In genomic region chr15:57373251-57373881, GRCh38 we compare ENCODE assay signal across 29 cellular contexts. TPM values are rescaled to one million over a fixed set of nuclear protein-coding genes. Genes with fewer than 3 reads are reported as not detected.
"Had no signal": no experiment of that assay in that cellular context is flagged by ENCODE, and none has a peak within 500 bp of the region (broad histone marks: within the 10 kb centered on the region; RNA-seq: fewer than 3 reads in every experiment).

No MANE protein-coding gene starts in this region.

- FAIRE-seq: endometrium, frontal cortex had no signal

- H3K36me3 ChIP-seq: ascending aorta, breast epithelium, cardiac muscle cell, colonic mucosa had no signal

- H3K36me3 Mint-ChIP-seq: activated naive CD4-positive, alpha-beta T cell treated with anti-CD3 and anti-CD28 coated beads, Interleukin-2, amount 10 ng/mL, durations not matched to agents 7 days and 5 days; brain had no signal

- H3K4me1 ChIP-seq: ascending aorta, colonic mucosa had no signal

- H3K9me3 Mint-ChIP-seq: activated CD4-positive, alpha-beta memory T cell treated with anti-CD3 and anti-CD28 coated beads, Interleukin-2, amount 10 ng/mL, durations not matched to agents 7 days and 5 days; activated CD4-positive, alpha-beta T cell treated with anti-CD3 and anti-CD28 coated beads, Interleukin-2, amount 10 ng/mL, durations not matched to agents 24 days and 14 days; activated naive CD4-positive, alpha-beta T cell treated with anti-CD3 and anti-CD28 coated beads, Interleukin-2, amount 10 ng/mL, durations not matched to agents 7 days and 5 days; activated naive CD4-positive, alpha-beta T cell treated with anti-CD3 and anti-CD28 coated beads, Interleukin-2, amount 50 U/mL, for 72 hours; activated naive CD8-positive, alpha-beta T cell treated with anti-CD3 and anti-CD28 coated beads, Interleukin-2, amount 10 ng/mL, durations not matched to agents 7 days and 5 days; activated T-cell treated with anti-CD3 and anti-CD28 coated beads, Interleukin-2, amount 50 U/mL, for 24 hours; activated T-cell treated with anti-CD3 and anti-CD28 coated beads, Interleukin-2, amount 50 U/mL, for 72 hours had no signal

- H3K4me3 ChIP-seq: ascending aorta, breast epithelium, cardiac muscle cell, colonic mucosa had no signal

- H3K4me3 Mint-ChIP-seq: activated CD4-positive, alpha-beta memory T cell treated with anti-CD3 and anti-CD28 coated beads, Interleukin-2, amount 10 ng/mL, durations not matched to agents 7 days and 5 days; activated CD4-positive, alpha-beta T cell treated with anti-CD3 and anti-CD28 coated beads for 36 hours; activated CD4-positive, alpha-beta T cell treated with anti-CD3 and anti-CD28 coated beads, Interleukin-2, amount 10 ng/mL, durations not matched to agents 24 days and 14 days; activated naive CD4-positive, alpha-beta T cell treated with anti-CD3 and anti-CD28 coated beads, Interleukin-2, amount 10 ng/mL, durations not matched to agents 7 days and 5 days; activated naive CD8-positive, alpha-beta T cell treated with anti-CD3 and anti-CD28 coated beads, Interleukin-2, amount 10 ng/mL, durations not matched to agents 7 days and 5 days; activated T-cell treated with anti-CD3 and anti-CD28 coated beads, Interleukin-2, amount 50 U/mL, for 24 hours; activated T-cell treated with anti-CD3 and anti-CD28 coated beads, Interleukin-2, amount 50 U/mL, for 72 hours; brain had no signal

- H3K9me3 ChIP-seq: ascending aorta, breast epithelium, colonic mucosa had no signal

- DNase-seq: activated CD4-positive, alpha-beta memory T cell treated with anti-CD3 and anti-CD28 coated beads, Interleukin-2, amount 10 ng/mL, durations not matched to agents 7 days and 5 days; activated CD4-positive, alpha-beta T cell treated with anti-CD3 and anti-CD28 coated beads for 36 hours; activated CD4-positive, alpha-beta T cell treated with anti-CD3 and anti-CD28 coated beads, Interleukin-2, amount 10 ng/mL, durations not matched to agents 24 days and 14 days; activated CD4-positive, alpha-beta T cell treated with anti-CD3 and anti-CD28 coated beads, Interleukin-2, amount 50 U/mL, for 4 hours; activated CD4-positive, CD25-positive, alpha-beta regulatory T cell; activated CD4-positive, CD25-positive, alpha-beta regulatory T cell treated with anti-CD3 and anti-CD28 coated beads, Interleukin-2, amount 50 U/mL, for 72 hours; activated CD8-positive, alpha-beta memory T cell treated with anti-CD3 and anti-CD28 coated beads, Interleukin-2, amount 50 U/mL, for 48 hours; activated gamma-delta T cell; activated naive CD4-positive, alpha-beta T cell; activated naive CD4-positive, alpha-beta T cell treated with anti-CD3 and anti-CD28 coated beads, Interleukin-2, amount 10 ng/mL, durations not matched to agents 7 days and 5 days; activated naive CD8-positive, alpha-beta T cell treated with anti-CD3 and anti-CD28 coated beads, Interleukin-2, amount 10 ng/mL, durations not matched to agents 7 days and 5 days; activated T-cell treated with anti-CD3 and anti-CD28 coated beads for 4 hours; activated T-cell treated with anti-CD3 and anti-CD28 coated beads, Interleukin-2, amount 50 U/mL, for 24 hours; activated T-cell treated with anti-CD3 and anti-CD28 coated beads, Interleukin-2, amount 50 U/mL, for 72 hours; central memory CD4-positive, alpha-beta T cell; cerebellar nuclear complex; colonic mucosa; effector CD8-positive, alpha-beta T cell; head of caudate nucleus; T-helper 2 cell had no signal

- H3K27ac Mint-ChIP-seq: activated CD4-positive, alpha-beta memory T cell treated with anti-CD3 and anti-CD28 coated beads, Interleukin-2, amount 10 ng/mL, durations not matched to agents 7 days and 5 days; activated CD4-positive, alpha-beta T cell treated with anti-CD3 and anti-CD28 coated beads for 36 hours; activated CD4-positive, alpha-beta T cell treated with anti-CD3 and anti-CD28 coated beads, Interleukin-2, amount 10 ng/mL, durations not matched to agents 24 days and 14 days; activated naive CD4-positive, alpha-beta T cell treated with anti-CD3 and anti-CD28 coated beads, Interleukin-2, amount 10 ng/mL, durations not matched to agents 7 days and 5 days; activated naive CD4-positive, alpha-beta T cell treated with anti-CD3 and anti-CD28 coated beads, Interleukin-2, amount 50 U/mL, for 72 hours; activated naive CD8-positive, alpha-beta T cell treated with anti-CD3 and anti-CD28 coated beads, Interleukin-2, amount 10 ng/mL, durations not matched to agents 7 days and 5 days; activated T-cell treated with anti-CD3 and anti-CD28 coated beads, Interleukin-2, amount 50 U/mL, for 24 hours; activated T-cell treated with anti-CD3 and anti-CD28 coated beads, Interleukin-2, amount 50 U/mL, for 72 hours; brain had no signal

- H3K27ac ChIP-seq: ascending aorta, breast epithelium, cardiac muscle cell, colonic mucosa had no signal

- H3K27me3 ChIP-seq: ascending aorta, breast epithelium, cardiac muscle cell had no signal

- ATAC-seq: activated CD4-positive, alpha-beta T cell treated with anti-CD3 and anti-CD28 coated beads for 36 hours; activated naive CD4-positive, alpha-beta T cell treated with anti-CD3 and anti-CD28 coated beads, Interleukin-2, amount 50 U/mL, for 72 hours; activated T-cell treated with anti-CD3 and anti-CD28 coated beads, Interleukin-2, amount 50 U/mL, for 72 hours; esophagus mucosa had no signal

RNA-seq across cellular contexts. Expression of gene CGNL1, which starts 2.9 kb away (rescaled TPM):
- total RNA-seq: activated CD4-positive, alpha-beta memory T cell treated with anti-CD3 and anti-CD28 coated beads, Interleukin-2, amount 10 ng/mL, durations not matched to agents 7 days and 5 days; activated CD4-positive, alpha-beta T cell treated with anti-CD3 and anti-CD28 coated beads for 36 hours; activated CD4-positive, alpha-beta T cell treated with anti-CD3 and anti-CD28 coated beads, Interleukin-2, amount 10 ng/mL, durations not matched to agents 24 days and 14 days; activated naive CD4-positive, alpha-beta T cell treated with anti-CD3 and anti-CD28 coated beads, Interleukin-2, amount 50 U/mL, for 72 hours; activated naive CD8-positive, alpha-beta T cell treated with anti-CD3 and anti-CD28 coated beads, Interleukin-2, amount 10 ng/mL, durations not matched to agents 7 days and 5 days; activated T-cell treated with anti-CD3 and anti-CD28 coated beads, Interleukin-2, amount 50 U/mL, for 72 hours; T-helper 1 cell treated with Interleukin-12 subunit alpha and Interleukin-12 subunit beta and Interleukin-4 antibody, amounts not matched to agents 30 ng/mL and 1 ng/mL, for 36 hours had no signal
